8 cellular contexts compared by ENCODE assay signal in the genomic region with DNA sequence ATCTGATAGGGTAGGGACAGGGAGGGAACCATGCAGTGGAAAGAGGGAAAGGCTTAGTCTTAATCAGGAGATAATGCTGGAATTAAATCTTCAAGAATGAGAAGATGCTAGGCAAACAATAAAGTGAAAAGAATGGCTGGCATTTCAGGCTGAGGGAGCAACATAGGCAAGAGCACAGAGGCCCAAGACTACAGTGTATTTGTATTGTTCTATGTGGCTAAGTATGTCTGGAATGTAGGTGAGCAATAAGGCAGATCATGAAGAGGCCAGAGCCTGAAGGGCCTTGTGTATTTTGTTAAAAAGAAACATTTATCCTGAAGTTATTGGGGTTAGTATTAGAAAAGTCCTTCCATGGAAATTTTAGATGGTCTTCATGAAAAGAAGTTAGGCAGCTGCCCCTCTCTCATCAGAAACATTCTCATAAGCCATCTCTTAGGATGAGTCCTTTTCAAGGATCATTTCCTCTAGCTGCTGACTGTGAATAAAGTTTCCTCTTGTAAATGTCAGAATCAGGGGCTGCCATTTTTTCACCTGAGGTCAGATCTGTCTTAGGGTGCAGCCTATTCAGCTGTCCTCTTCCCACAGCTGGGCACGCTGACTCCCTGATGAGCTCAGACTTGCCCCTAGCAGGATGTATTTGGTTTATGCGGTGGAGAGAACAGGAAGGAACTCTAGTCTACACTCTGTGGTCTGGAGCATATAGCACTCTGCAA. TPM values are rescaled to one million over a fixed set of nuclear protein-coding genes. Genes with fewer than 3 reads are reported as not detected.
DNase-seq lines count a peak whose midpoint lies in the region; ATAC-seq, FAIRE-seq and TF ChIP-seq lines count a peak whose summit lies in the region.

No MANE protein-coding gene starts in this region.

- peak; percentile 29 for DNase-seq in ELF-1 (ENCODE audit: low read depth, low spot score)
- peak; percentile 30 for DNase-seq in HTR-8/SVneo (ENCODE audit: insufficient read length, low spot score)
- DNase-seq in activated CD4-positive, alpha-beta T cell treated with anti-CD3 and anti-CD28 coated beads, Interleukin-2, amount 50 U/mL, for 48 hours: peak; percentile 29 to 50
- DNase-seq in osteocyte (ENCODE audit: extremely low spot score, unreplicated experiment): no peak
- DNase-seq in NCI-H510A (lab: John Stamatoyannopoulos, UW): no peak
- DNase-seq in hippocampal formation (lab: John Stamatoyannopoulos, UW): no peak

- H3K4me1 Mint-ChIP-seq in osteocyte (ENCODE audit: unreplicated experiment): peaks cover 36% of the 10 kb centered on the region

- peaks cover 31% of the 10 kb centered on the region for H3K9me3 Mint-ChIP-seq in osteocyte (ENCODE audit: unreplicated experiment)

- H3K27ac ChIP-seq in esophagus (ENCODE audit: low read depth in 2 of 2, low read length in 1 of 2): peak overlapping the region; percentile 53 to 54

- peaks cover 59% of the 10 kb centered on the region for H3K36me3 Mint-ChIP-seq in osteocyte (ENCODE audit: unreplicated experiment)

- H3K4me3 Mint-ChIP-seq in osteocyte (ENCODE audit: unreplicated experiment): no peak overlapping the region

- peak; percentile 100 for ATAC-seq in GM21529 (IDR thresholded peaks at IDR 0.05; ENCODE audit: unreplicated experiment)

- peak; percentile 20 for FAIRE-seq in HTR-8/SVneo (lab: Jason Lieb, UNC)

- no peak for TF ChIP-seq CTCF in osteocyte (IDR thresholded peaks at IDR 0.05)

- peaks cover 0 to 2% of the 10 kb centered on the region in 2 donors for H3K36me3 ChIP-seq in esophagus (ENCODE audit: control insufficient read depth in 2 of 2, insufficient read depth in 2 of 2, low read length in 1 of 2)

- 32 to 52% methylated on average over 2 of the region's 2 CpGs for WGBS in esophagus, 2 donors

- H3K27me3 Mint-ChIP-seq in osteocyte (ENCODE audit: unreplicated experiment): no peaks in the 10 kb centered on the region

- no peak overlapping the region for H3K4me3 ChIP-seq in esophagus (ENCODE audit: low read depth in 1 of 2, low read length in 2 of 2)

- no peaks in the 10 kb centered on the region for H3K9me3 ChIP-seq in esophagus (ENCODE audit: control insufficient read depth in 2 of 2, insufficient read depth in 1 of 2, low read depth in 1 of 2, low read length in 1 of 2)

- no peaks in the 10 kb centered on the region for H3K27me3 ChIP-seq in esophagus (ENCODE audit: control insufficient read depth in 1 of 2, insufficient read depth in 2 of 2, low read length in 2 of 2)

- H3K4me1 ChIP-seq in esophagus (ENCODE audit: control insufficient read depth in 2 of 2, insufficient read depth in 2 of 2, low read length in 1 of 2): peaks cover 0 to 6% of the 10 kb centered on the region in 2 donors

- H3K27ac Mint-ChIP-seq in osteocyte (ENCODE audit: unreplicated experiment): peak overlapping the region; percentile 76

RNA-seq across cellular contexts. Expression of gene ATP10D, which starts 46.3 kb away (rescaled TPM):
- polyA plus RNA-seq in esophagus: 1 to 10 TPM; 5.6 to 9.4 TPM
- 36.2 and 41.6 TPM in 2 replicates for total RNA-seq in osteocyte

Comparison
In these comparisons a context has a peak if more than half of its experiments do, and no peak if none do; other contexts are left out.
1. DNase-seq: peak in ELF-1 (single experiment), HTR-8/SVneo (single experiment) and activated CD4-positive, alpha-beta T cell treated with anti-CD3 and anti-CD28 coated beads, Interleukin-2, amount 50 U/mL, for 48 hours (2 of 2); none in osteocyte (single experiment), NCI-H510A (single experiment) and hippocampal formation (0 of 2).